8 cellular contexts compared by ENCODE assay signal in the genomic region with DNA sequence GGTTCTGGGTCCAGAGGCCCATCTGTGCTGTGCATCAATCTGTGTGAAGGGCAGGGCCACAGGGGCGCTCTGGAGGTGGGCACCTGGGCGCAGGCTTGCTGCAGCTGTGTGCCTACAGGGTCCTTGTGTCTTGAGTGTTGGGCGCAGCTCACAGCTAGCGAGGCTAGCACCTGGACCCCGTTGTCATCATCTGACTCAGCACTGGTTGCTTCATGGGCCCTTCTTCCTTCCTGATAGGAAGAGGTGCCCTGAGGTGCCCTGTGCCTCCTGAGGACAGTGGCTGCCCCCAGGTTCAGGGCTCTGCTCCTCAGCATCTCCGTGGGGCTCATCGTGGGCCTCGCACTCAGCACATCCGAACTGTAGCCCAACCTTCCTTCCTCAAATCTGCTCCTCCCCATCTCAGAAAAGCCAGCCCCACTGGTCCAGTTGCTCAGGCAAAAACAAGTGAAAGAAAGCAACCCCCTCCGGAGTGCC. TPM values are rescaled to one million over a fixed set of nuclear protein-coding genes. Genes with fewer than 3 reads are reported as not detected.
DNase-seq lines count a peak whose midpoint lies in the region; FAIRE-seq and TF ChIP-seq lines count a peak whose summit lies in the region.

No MANE protein-coding gene starts in this region.

- H3K4me3 ChIP-seq in Loucy (ENCODE audit: low read length, poor library complexity, severe bottlenecking) (peak overlapping the region; percentile 75), neutrophil (ENCODE audit: low read depth in 1 of 2, low read length in 1 of 2) (peak overlapping the region; percentile 57 to 63), BE2C (ENCODE audit: low read depth, low read length) (no peak overlapping the region)

- H3K27me3 ChIP-seq in Loucy (ENCODE audit: insufficient read depth, low read length, poor library complexity, severe bottlenecking), result no peaks in the 10 kb centered on the region
- H3K27me3 ChIP-seq in neutrophil, result no peaks in the 10 kb centered on the region
- H3K27me3 ChIP-seq in BE2C, result no peaks in the 10 kb centered on the region

- peak overlapping the region; percentile 94 for H3K27ac Mint-ChIP-seq in chondrocyte (ENCODE audit: unreplicated experiment)

- DNase-seq in GM12891 (ENCODE audit: insufficient read length, low spot score), result no peak
- no peak for DNase-seq in chondrocyte (ENCODE audit: low spot score)
- no peak for DNase-seq in NCI-H1105 treated with DMSO at 0.1 percent for 48 hours (lab: John Stamatoyannopoulos, UW)
- no peak for DNase-seq in BE2C
- no peak for DNase-seq in NCI-H2171 treated with DMSO at 0.1 percent for 48 hours (lab: John Stamatoyannopoulos, UW)
- no peak for DNase-seq in middle frontal gyrus (ENCODE audit: extremely low spot score, low spot score)

- H3K4me1 ChIP-seq in Loucy (ENCODE audit: insufficient read depth, low read length, poor library complexity, severe bottlenecking) (peaks cover 60% of the 10 kb centered on the region), neutrophil (ENCODE audit: control insufficient read depth in 1 of 2, insufficient read depth in 1 of 2, low read depth in 1 of 2, low read length in 1 of 2) (peaks cover 91 to 94% of the 10 kb centered on the region in 2 experiments), BE2C (peaks cover 42% of the 10 kb centered on the region)

- H3K9me3 Mint-ChIP-seq in chondrocyte (ENCODE audit: low read depth), result no peaks in the 10 kb centered on the region

- H3K9me3 ChIP-seq in Loucy (ENCODE audit: insufficient read depth, low read depth, low read length) (no peaks in the 10 kb centered on the region), neutrophil (no peaks in the 10 kb centered on the region), BE2C (no peaks in the 10 kb centered on the region)

- H2AFZ ChIP-seq in Loucy (ENCODE audit: low read length), result no peak overlapping the region

- H3F3A ChIP-seq in Loucy (ENCODE audit: low read depth), result peaks cover 14% of the 10 kb centered on the region

- peak; percentile 88 for FAIRE-seq in GM12891 (lab: Jason Lieb, UNC)

- H3K27me3 Mint-ChIP-seq in chondrocyte (ENCODE audit: low read depth), result no peaks in the 10 kb centered on the region

- peaks cover 24% of the 10 kb centered on the region; the same call in 1 of the 2 replicates for H3K36me3 ChIP-seq in Loucy (ENCODE audit: insufficient read depth, low read length)
- H3K36me3 ChIP-seq in neutrophil, result peaks cover 7% of the 10 kb centered on the region
- H3K36me3 ChIP-seq in BE2C, result peaks cover 9% of the 10 kb centered on the region

- peak overlapping the region; percentile 95 for H3K4me2 ChIP-seq in Loucy (ENCODE audit: low read depth, low read length, poor library complexity, severe bottlenecking)

- peaks cover 2% of the 10 kb centered on the region for H3K36me3 Mint-ChIP-seq in chondrocyte (ENCODE audit: low read depth)

- TF ChIP-seq POLR2A in GM12891 (IDR thresholded peaks at IDR 0.05; ENCODE audit: low read depth, low read length), result no peak

- peaks cover 24% of the 10 kb centered on the region for H4K20me1 ChIP-seq in Loucy (ENCODE audit: insufficient read depth, low read length, poor library complexity, severe bottlenecking)

- H3K9me2 ChIP-seq in Loucy (replicated peaks; ENCODE audit: low read depth, low read length), result no peaks in the 10 kb centered on the region

- TF ChIP-seq CTCF in Loucy (conservative IDR thresholded peaks at IDR 0.05; ENCODE audit: low read length), result no peak
- TF ChIP-seq CTCF in chondrocyte (IDR thresholded peaks at IDR 0.05), result no peak
- no peak for TF ChIP-seq CTCF in neutrophil (IDR thresholded peaks at IDR 0.05)
- no peak for TF ChIP-seq CTCF in BE2C (IDR thresholded peaks at IDR 0.05; ENCODE audit: low read depth, low read length)

- H3K4me1 Mint-ChIP-seq in chondrocyte (ENCODE audit: low read depth), result peaks cover 72% of the 10 kb centered on the region

- H3K4me3 Mint-ChIP-seq in chondrocyte (ENCODE audit: unreplicated experiment), result peak overlapping the region; percentile 29

- H3K79me2 ChIP-seq in Loucy (ENCODE audit: insufficient read depth, low read length), result peaks cover 92% of the 10 kb centered on the region

- peak overlapping the region; percentile 78 for H3K9ac ChIP-seq in Loucy (ENCODE audit: low read depth, low read length, poor library complexity, severe bottlenecking)

- peak overlapping the region; percentile 99 for H3K27ac ChIP-seq in neutrophil

TF ChIP-seq in GM12891, 5 proteins besides CTCF, POLR2A, EP300 and RAD21:
- TF ChIP-seq SPI1 (IDR thresholded peaks at IDR 0.05; ENCODE audit: low read depth, low read length) (no peak), TAF1 (IDR thresholded peaks at IDR 0.05; ENCODE audit: low read depth, low read length) (no peak), PAX5 (IDR thresholded peaks at IDR 0.05; ENCODE audit: insufficient read depth, low read length, severe bottlenecking) (no peak), POU2F2 (IDR thresholded peaks at IDR 0.05; ENCODE audit: low read depth, low read length) (no peak), POLR2AphosphoS5 (IDR thresholded peaks at IDR 0.05; ENCODE audit: low read depth, low read length) (no peak)

RNA-seq across cellular contexts. Expression of gene GATAD2A, which starts 54.8 kb away (rescaled TPM):
- polyA plus RNA-seq in GM12891 (2012; ENCODE audit: low read depth, missing spikeins), result 24.8 TPM
- 68.9 to 83.7 TPM (median 82.6 TPM) in 3 replicates for total RNA-seq in chondrocyte
- 76.3 TPM for polyA plus RNA-seq in BE2C (2012; ENCODE audit: insufficient read depth, insufficient read length, low read depth)

RNA-seq across cellular contexts. Expression of gene TSSK6, which starts 55.1 kb away (rescaled TPM):
- 1.2 TPM for polyA plus RNA-seq in GM12891 (2012; ENCODE audit: low read depth, missing spikeins)
- 1.3 to 1.8 TPM (median 1.4 TPM) in 3 replicates for total RNA-seq in chondrocyte
- polyA plus RNA-seq in BE2C (2012; ENCODE audit: insufficient read depth, insufficient read length, low read depth), result 1.5 TPM

RNA-seq across cellular contexts. Expression of gene NDUFA13, which starts 55.7 kb away (rescaled TPM):
- 397 TPM for polyA plus RNA-seq in GM12891 (2012; ENCODE audit: low read depth, missing spikeins)
- 313 to 316 TPM (median 313 TPM) in 3 replicates for total RNA-seq in chondrocyte
- polyA plus RNA-seq in BE2C (2012; ENCODE audit: insufficient read depth, insufficient read length, low read depth), result 1,465 TPM
